In the genomic region with DNA sequence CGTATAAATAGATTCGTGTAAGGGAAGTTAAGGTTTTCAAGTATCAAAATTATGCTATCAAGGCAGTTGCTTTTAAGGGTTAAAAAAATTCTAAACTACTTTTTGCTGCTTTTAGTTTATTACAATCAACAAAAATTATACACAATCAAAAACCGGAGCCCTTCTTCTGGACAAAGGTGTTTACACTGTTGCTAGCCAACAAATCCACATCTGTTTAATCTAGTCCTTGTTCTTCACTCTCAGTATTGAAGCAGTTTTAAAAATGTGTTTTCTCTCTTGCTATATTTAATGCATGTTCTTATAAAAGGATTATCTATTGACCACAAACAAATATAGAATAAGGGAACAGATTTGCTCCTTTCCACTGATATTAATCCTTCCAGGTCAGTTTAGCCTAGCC, we compare ENCODE assay signal across 8 cellular contexts. TPM values are rescaled to one million over a fixed set of nuclear protein-coding genes. Genes with fewer than 3 reads are reported as not detected.
A peak's percentile ranks its signal among the peaks of the same experiment; 100 is the strongest.
DNase-seq lines count a peak whose midpoint lies in the region; ATAC-seq and TF ChIP-seq lines count a peak whose summit lies in the region.

No MANE protein-coding gene starts in this region.

- peaks cover 7 to 53% (median 18%) of the 10 kb centered on the region in 3 donors for H3K4me1 ChIP-seq in gastroesophageal sphincter

- no peak for TF ChIP-seq POLR2A in gastroesophageal sphincter (IDR thresholded peaks at IDR 0.05)

- WGBS in gastroesophageal sphincter (ENCODE audit: low coverage in 1 of 2), 2 donors: 3 to 11% methylated on average over 3 of the region's 3 CpGs

- TF ChIP-seq EP300 in gastroesophageal sphincter (IDR thresholded peaks at IDR 0.05): no peak

- H3K36me3 Mint-ChIP-seq in T-helper 17 cell (ENCODE audit: low read depth): peaks cover 9% of the 10 kb centered on the region

- peak overlapping the region; percentile 98 for H3K4me3 Mint-ChIP-seq in T-helper 17 cell
- peak overlapping the region; percentile 91 to 99 for H3K4me3 Mint-ChIP-seq in stimulated activated naive CD8-positive, alpha-beta T cell treated with anti-CD3 and anti-CD28 coated beads, Interleukin-15, amount 100 ng/mL, for 72 hours

- H3K9me3 Mint-ChIP-seq in stimulated activated naive CD8-positive, alpha-beta T cell treated with anti-CD3 and anti-CD28 coated beads, Interleukin-15, amount 100 ng/mL, for 72 hours: peaks cover 5 to 7% of the 10 kb centered on the region in 2 donors

- DNase-seq in NCI-H510A treated with DMSO at 0.1 percent for 48 hours (lab: John Stamatoyannopoulos, UW) (peak; percentile 2), NCI-H510A (lab: John Stamatoyannopoulos, UW) (no peak), T-helper 17 cell (no peak), cerebellar cortex (ENCODE audit: low spot score) (no peak)
- no peak for DNase-seq in stimulated activated naive CD8-positive, alpha-beta T cell treated with anti-CD3 and anti-CD28 coated beads, Interleukin-15, amount 100 ng/mL, for 72 hours

- H3K4me1 Mint-ChIP-seq in T-helper 17 cell: peaks cover 53% of the 10 kb centered on the region
- peaks cover 66% of the 10 kb centered on the region for H3K4me1 Mint-ChIP-seq in stimulated activated naive CD8-positive, alpha-beta T cell treated with anti-CD3 and anti-CD28 coated beads, Interleukin-15, amount 100 ng/mL, for 72 hours

- peak overlapping the region; percentile 93 for H3K27ac Mint-ChIP-seq in T-helper 17 cell
- H3K27ac Mint-ChIP-seq in stimulated activated naive CD8-positive, alpha-beta T cell treated with anti-CD3 and anti-CD28 coated beads, Interleukin-15, amount 100 ng/mL, for 72 hours: peak overlapping the region in 1 of 2 donors; percentile 85

- TF ChIP-seq CTCF in gastroesophageal sphincter (IDR thresholded peaks at IDR 0.05): no peak

- H3K27ac ChIP-seq in gastroesophageal sphincter: peak overlapping the region; percentile 86 to 100 (median 99)

- no peaks in the 10 kb centered on the region for H3K27me3 ChIP-seq in gastroesophageal sphincter

- ATAC-seq in T-helper 17 cell: no peak
- ATAC-seq in gastroesophageal sphincter: no peak
- no peak for ATAC-seq in stimulated activated naive CD8-positive, alpha-beta T cell treated with anti-CD3 and anti-CD28 coated beads, Interleukin-15, amount 100 ng/mL, for 72 hours
- ATAC-seq in GM19463 (IDR thresholded peaks at IDR 0.05; ENCODE audit: unreplicated experiment): no peak
- no peak for ATAC-seq in GM18907 (IDR thresholded peaks at IDR 0.05; ENCODE audit: unreplicated experiment)

- peak overlapping the region; percentile 58 to 89 for H3K4me3 ChIP-seq in gastroesophageal sphincter

- no peaks in the 10 kb centered on the region for H3K27me3 Mint-ChIP-seq in T-helper 17 cell
- H3K27me3 Mint-ChIP-seq in stimulated activated naive CD8-positive, alpha-beta T cell treated with anti-CD3 and anti-CD28 coated beads, Interleukin-15, amount 100 ng/mL, for 72 hours: no peaks in the 10 kb centered on the region

- H3K9me3 ChIP-seq in T-helper 17 cell (ENCODE audit: control insufficient read depth, low read length, poor library complexity, severe bottlenecking) (no peaks in the 10 kb centered on the region), gastroesophageal sphincter (peaks cover 0 to 7% (median 0%) of the 10 kb centered on the region in 3 donors)

- peaks cover 2 to 3% of the 10 kb centered on the region in 2 donors for H3K36me3 ChIP-seq in gastroesophageal sphincter

RNA-seq across cellular contexts. Expression of gene FEM1C, which starts 2.5 kb away (rescaled TPM):
- total RNA-seq in T-helper 17 cell: 10 to 100 TPM; 31.3 to 31.7 TPM
- total RNA-seq in gastroesophageal sphincter: 10 to 100 TPM; 32.0 to 73.9 (median 44.7) TPM
